2 cellular contexts compared by ENCODE assay signal in the genomic region with DNA sequence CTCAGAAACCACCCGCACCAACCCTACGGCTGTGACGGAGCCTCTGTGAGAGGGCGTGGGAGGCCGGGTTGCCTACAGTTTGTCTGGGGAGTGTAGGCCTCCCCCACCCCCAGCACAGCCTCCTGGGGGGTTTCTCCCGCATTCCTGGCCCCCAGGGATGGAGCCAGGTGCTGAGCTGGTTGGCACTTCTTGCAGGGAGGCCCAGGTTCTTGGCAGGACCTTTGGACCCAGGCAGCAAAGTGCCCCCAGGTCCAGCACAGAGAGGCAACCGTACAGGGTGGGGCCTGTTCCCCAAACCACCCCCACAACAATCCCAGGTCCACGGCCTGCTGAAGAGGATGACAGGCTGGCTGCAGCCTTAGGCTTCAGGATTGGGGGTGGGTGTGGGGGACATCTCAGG.
TF ChIP-seq lines count a peak whose summit lies in the region.

No MANE protein-coding gene starts in this region.

TF ChIP-seq in HEK293, 187 proteins besides CTCF, POLR2A, EP300 and RAD21:
- TF ChIP-seq ZNF521 (tag by site-specific recombination; IDR thresholded peaks at IDR 0.05) (no peak), GLIS1 (tag by site-specific recombination; IDR thresholded peaks at IDR 0.05) (peak; percentile 91), EGR2 (tag by site-specific recombination; IDR thresholded peaks at IDR 0.05; ENCODE audit: low read depth) (peak; percentile 44; the same call in 1 of the 2 replicates), YY2 (tag by site-specific recombination; IDR thresholded peaks at IDR 0.05) (no peak), ZFP69B (tag by site-specific recombination; IDR thresholded peaks at IDR 0.05) (no peak), ZNF366 (tag by site-specific recombination; conservative IDR thresholded peaks at IDR 0.05) (no peak), ZNF843 (tag by site-specific recombination; IDR thresholded peaks at IDR 0.05) (no peak), ZNF302 (tag by site-specific recombination; IDR thresholded peaks at IDR 0.05; ENCODE audit: low read depth) (no peak), ZFHX2 (tag by site-specific recombination; conservative IDR thresholded peaks at IDR 0.05) (0 out of 2 replicates have a peak, but pooled peaks have one; percentile 17), ZSCAN16 (tag by site-specific recombination; IDR thresholded peaks at IDR 0.05) (no peak), ZNF768 (tag by site-specific recombination; IDR thresholded peaks at IDR 0.05) (no peak), HOXD13 (CRISPR knock-in tag; IDR thresholded peaks at IDR 0.05; ENCODE audit: borderline replicate concordance) (no peak), HOXA7 (CRISPR knock-in tag; IDR thresholded peaks at IDR 0.05; ENCODE audit: borderline replicate concordance) (no peak), ZNF24 (tag by site-specific recombination; IDR thresholded peaks at IDR 0.05) (no peak), ZFP41 (tag by site-specific recombination; IDR thresholded peaks at IDR 0.05; ENCODE audit: borderline replicate concordance) (no peak)
- TF ChIP-seq, protein P1, sequence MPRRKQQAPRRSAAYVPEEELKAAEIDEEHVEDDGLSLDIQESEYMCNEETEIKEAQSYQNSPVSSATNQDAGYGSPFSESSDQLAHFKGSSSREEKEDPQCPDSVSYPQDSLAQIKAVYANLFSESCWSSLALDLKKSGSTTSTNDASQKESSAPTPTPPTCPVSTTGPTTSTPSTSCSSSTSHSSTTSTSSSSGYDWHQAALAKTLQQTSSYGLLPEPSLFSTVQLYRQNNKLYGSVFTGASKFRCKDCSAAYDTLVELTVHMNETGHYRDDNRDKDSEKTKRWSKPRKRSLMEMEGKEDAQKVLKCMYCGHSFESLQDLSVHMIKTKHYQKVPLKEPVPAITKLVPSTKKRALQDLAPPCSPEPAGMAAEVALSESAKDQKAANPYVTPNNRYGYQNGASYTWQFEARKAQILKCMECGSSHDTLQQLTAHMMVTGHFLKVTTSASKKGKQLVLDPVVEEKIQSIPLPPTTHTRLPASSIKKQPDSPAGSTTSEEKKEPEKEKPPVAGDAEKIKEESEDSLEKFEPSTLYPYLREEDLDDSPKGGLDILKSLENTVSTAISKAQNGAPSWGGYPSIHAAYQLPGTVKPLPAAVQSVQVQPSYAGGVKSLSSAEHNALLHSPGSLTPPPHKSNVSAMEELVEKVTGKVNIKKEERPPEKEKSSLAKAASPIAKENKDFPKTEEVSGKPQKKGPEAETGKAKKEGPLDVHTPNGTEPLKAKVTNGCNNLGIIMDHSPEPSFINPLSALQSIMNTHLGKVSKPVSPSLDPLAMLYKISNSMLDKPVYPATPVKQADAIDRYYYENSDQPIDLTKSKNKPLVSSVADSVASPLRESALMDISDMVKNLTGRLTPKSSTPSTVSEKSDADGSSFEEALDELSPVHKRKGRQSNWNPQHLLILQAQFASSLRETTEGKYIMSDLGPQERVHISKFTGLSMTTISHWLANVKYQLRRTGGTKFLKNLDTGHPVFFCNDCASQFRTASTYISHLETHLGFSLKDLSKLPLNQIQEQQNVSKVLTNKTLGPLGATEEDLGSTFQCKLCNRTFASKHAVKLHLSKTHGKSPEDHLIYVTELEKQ (tag by site-specific recombination; IDR thresholded peaks at IDR 0.05; ENCODE audit: borderline replicate concordance): no peak
TF ChIP-seq in HEK293: peak in this region for 3.

TF ChIP-seq in H1, 55 proteins besides CTCF, POLR2A, EP300 and RAD21:
- TF ChIP-seq SIN3A (conservative IDR thresholded peaks at IDR 0.05 in 1 of 2, IDR thresholded peaks at IDR 0.05 in 1 of 2; ENCODE audit: low read depth in 1 of 2, low read length in 2 of 2) (no peak), SUZ12 (IDR thresholded peaks at IDR 0.05; ENCODE audit: low read length) (no peak), CHD2 (IDR thresholded peaks at IDR 0.05; ENCODE audit: low read length) (no peak), TCF12 (IDR thresholded peaks at IDR 0.05; ENCODE audit: low read depth, low read length) (no peak), FOSL1 (IDR thresholded peaks at IDR 0.05; ENCODE audit: insufficient read depth, low read depth, low read length) (no peak), BACH1 (IDR thresholded peaks at IDR 0.05; ENCODE audit: low read length) (no peak), RFX5 (IDR thresholded peaks at IDR 0.05; ENCODE audit: borderline replicate concordance, low read depth, low read length) (no peak), JUND (IDR thresholded peaks at IDR 0.05; ENCODE audit: low read length) (no peak), PHF8 (conservative IDR thresholded peaks at IDR 0.05; ENCODE audit: low read depth, low read length) (no peak), TEAD4 (IDR thresholded peaks at IDR 0.05; ENCODE audit: low read depth, low read length) (no peak), SIRT6 (IDR thresholded peaks at IDR 0.05; ENCODE audit: low read length) (no peak), SP2 (IDR thresholded peaks at IDR 0.05; ENCODE audit: low read length) (no peak), KDM5A (IDR thresholded peaks at IDR 0.05; ENCODE audit: low read length) (no peak)
- TF ChIP-seq, protein P2, sequence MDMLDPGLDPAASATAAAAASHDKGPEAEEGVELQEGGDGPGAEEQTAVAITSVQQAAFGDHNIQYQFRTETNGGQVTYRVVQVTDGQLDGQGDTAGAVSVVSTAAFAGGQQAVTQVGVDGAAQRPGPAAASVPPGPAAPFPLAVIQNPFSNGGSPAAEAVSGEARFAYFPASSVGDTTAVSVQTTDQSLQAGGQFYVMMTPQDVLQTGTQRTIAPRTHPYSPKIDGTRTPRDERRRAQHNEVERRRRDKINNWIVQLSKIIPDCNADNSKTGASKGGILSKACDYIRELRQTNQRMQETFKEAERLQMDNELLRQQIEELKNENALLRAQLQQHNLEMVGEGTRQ (IDR thresholded peaks at IDR 0.05; ENCODE audit: low read length): no peak
